ENCODE assay signal across 14 cellular contexts in the genomic region with DNA sequence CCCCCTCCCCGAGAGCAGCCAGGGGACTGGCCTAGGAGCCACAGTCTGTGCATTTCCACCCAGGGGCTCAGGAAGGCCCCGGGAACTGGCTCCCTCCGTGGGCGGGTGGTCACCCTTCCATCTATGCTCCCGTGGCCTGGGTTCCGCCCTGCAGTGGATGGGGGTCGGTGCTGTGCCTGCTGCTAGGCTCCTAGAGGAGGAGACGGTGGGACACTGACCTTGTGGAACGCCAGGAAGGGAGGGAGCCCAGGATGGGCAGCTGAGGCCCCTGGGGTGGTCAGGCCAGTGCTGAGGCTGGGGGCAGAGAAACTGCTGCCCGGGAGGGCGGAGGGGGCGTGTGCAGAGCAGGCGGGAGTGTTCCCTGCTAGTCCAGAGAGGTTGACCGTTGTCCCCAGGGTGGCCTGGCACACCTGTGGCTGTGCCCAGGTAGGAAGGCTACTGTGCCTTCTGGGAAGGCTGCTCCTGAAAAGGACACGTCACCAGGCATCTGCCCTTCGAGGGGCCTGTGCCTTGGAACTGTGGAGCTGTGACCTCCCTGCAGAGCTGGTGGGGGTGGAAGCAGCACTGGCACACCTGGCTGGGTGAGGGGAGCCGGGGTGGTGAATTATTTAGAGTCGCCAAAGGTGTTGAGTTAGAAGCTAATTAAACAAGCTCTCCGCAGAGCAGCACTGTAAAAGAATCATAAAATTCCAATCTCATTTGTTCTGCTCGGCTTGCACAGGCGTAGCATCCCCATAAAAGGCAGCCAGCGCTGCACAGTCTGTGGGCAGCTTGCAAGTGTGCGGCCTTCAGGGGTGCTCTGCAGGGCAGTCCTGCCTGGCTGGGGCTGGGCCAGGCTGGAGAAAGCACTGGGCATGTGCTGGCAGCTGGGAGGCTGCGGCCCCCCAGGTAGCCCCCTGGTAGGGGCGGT.
DNase-seq lines count a peak whose midpoint lies in the region; ATAC-seq and TF ChIP-seq lines count a peak whose summit lies in the region.
"Had no signal": no experiment of that assay in that cellular context is flagged by ENCODE, and none has a peak within 500 bp of the region (broad histone marks: within the 10 kb centered on the region; RNA-seq: fewer than 3 reads in every experiment).

No MANE protein-coding gene starts in this region.

- no peak overlapping the region for H2AFZ ChIP-seq in neural progenitor cell (replicated peaks)

- DNase-seq in COR-L47 (lab: John Stamatoyannopoulos, UW) (peak; percentile 63), NCI-H1417 treated with DMSO at 0.1 percent for 48 hours (lab: John Stamatoyannopoulos, UW) (peak; percentile 20), ecto neural progenitor cell (ENCODE audit: low spot score) (peak; percentile 46), neural progenitor cell (ENCODE audit: low spot score) (peak; percentile 51), endothelial cell (ENCODE audit: low spot score) (no peak), inferior parietal cortex (ENCODE audit: extremely low spot score) (no peak)
- DNase-seq: activated B cell treated with CpG ODN at 0.5 μM for 24 hours, amygdala, DMS53, KBM-7, midbrain had no signal

- H3K27ac Mint-ChIP-seq in neural progenitor cell (no peak overlapping the region), endothelial cell (ENCODE audit: unreplicated experiment) (no peak overlapping the region)
- H3K27ac Mint-ChIP-seq: activated B cell treated with CpG ODN at 0.5 μM for 24 hours, progenitor cell of endocrine pancreas had no signal

- no peaks in the 10 kb centered on the region for H3K79me2 ChIP-seq in neural progenitor cell (ENCODE audit: low read depth)

- no peak overlapping the region for H3K9ac ChIP-seq in neural progenitor cell

- no peak overlapping the region for H3K4me3 ChIP-seq in neural progenitor cell

- ATAC-seq in GM18520 (IDR thresholded peaks at IDR 0.05; ENCODE audit: unreplicated experiment) (no peak), HG02623 (IDR thresholded peaks at IDR 0.05; ENCODE audit: unreplicated experiment) (no peak)

- H4K20me1 ChIP-seq in neural progenitor cell (ENCODE audit: low read depth), result no peaks in the 10 kb centered on the region

- no peak overlapping the region for H3K4me2 ChIP-seq in neural progenitor cell

- no peaks in the 10 kb centered on the region for H3K9me3 ChIP-seq in neural progenitor cell (ENCODE audit: low read depth)

- TF ChIP-seq CTCF in neural progenitor cell (IDR thresholded peaks at IDR 0.05) (no peak), endothelial cell (IDR thresholded peaks at IDR 0.05; ENCODE audit: unreplicated experiment) (no peak)

- peak overlapping the region; percentile 30 for H3K4me3 Mint-ChIP-seq in neural progenitor cell
- no peak overlapping the region for H3K4me3 Mint-ChIP-seq in endothelial cell (ENCODE audit: unreplicated experiment)
- H3K4me3 Mint-ChIP-seq: activated B cell treated with CpG ODN at 0.5 μM for 24 hours had no signal

- H3K27me3 ChIP-seq in neural progenitor cell, result no peaks in the 10 kb centered on the region

- H3K36me3 ChIP-seq in neural progenitor cell, result no peaks in the 10 kb centered on the region

- H3K27me3 Mint-ChIP-seq in neural progenitor cell (ENCODE audit: insufficient read depth, low read depth), result peaks cover 11% of the 10 kb centered on the region
- peaks cover 5% of the 10 kb centered on the region for H3K27me3 Mint-ChIP-seq in endothelial cell (ENCODE audit: unreplicated experiment)

- H3K4me1 Mint-ChIP-seq in neural progenitor cell (peaks cover 42% of the 10 kb centered on the region), endothelial cell (ENCODE audit: unreplicated experiment) (no peaks in the 10 kb centered on the region)
- H3K4me1 Mint-ChIP-seq: activated B cell treated with CpG ODN at 0.5 μM for 24 hours had no signal

- peaks cover 15% of the 10 kb centered on the region for H3K4me1 ChIP-seq in neural progenitor cell

- peaks cover 4% of the 10 kb centered on the region for H3F3A ChIP-seq in neural progenitor cell (ENCODE audit: low read depth)

- H3K9me3 Mint-ChIP-seq in neural progenitor cell (no peaks in the 10 kb centered on the region), endothelial cell (ENCODE audit: unreplicated experiment) (no peaks in the 10 kb centered on the region)

- H3K27ac ChIP-seq in neural progenitor cell, result no peak overlapping the region

- H3K36me3 Mint-ChIP-seq in neural progenitor cell, result no peaks in the 10 kb centered on the region
- peaks cover 5% of the 10 kb centered on the region for H3K36me3 Mint-ChIP-seq in endothelial cell (ENCODE audit: low read depth, unreplicated experiment)

Comparison
In these comparisons a context has a peak if more than half of its experiments do, and no peak if none do; other contexts are left out.
1. DNase-seq: peak in COR-L47 (single experiment), NCI-H1417 treated with DMSO at 0.1 percent for 48 hours (single experiment), ecto neural progenitor cell (single experiment) and neural progenitor cell (single experiment); none in endothelial cell (single experiment) and inferior parietal cortex (single experiment).